Comparison of ENCODE assay signal across 28 cellular contexts in the genomic region with DNA sequence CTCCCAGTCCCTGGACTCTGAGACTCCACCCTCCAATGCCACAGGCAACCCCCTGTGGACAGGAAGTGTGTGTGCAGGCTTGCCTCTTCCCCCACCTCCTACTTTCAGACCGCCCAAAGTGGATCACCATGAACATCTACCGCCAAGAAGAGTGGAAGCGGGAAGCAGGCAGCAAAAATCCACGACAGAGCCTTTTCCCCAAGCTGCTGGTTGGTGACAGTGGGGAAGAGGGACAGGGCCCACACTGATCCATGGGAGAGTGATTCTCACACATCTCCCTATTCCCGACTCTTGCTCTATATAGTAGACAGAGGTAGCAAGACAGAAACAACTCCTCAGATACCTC. TPM values are rescaled to one million over a fixed set of nuclear protein-coding genes. Genes with fewer than 3 reads are reported as not detected.
DNase-seq lines count a peak whose midpoint lies in the region; ATAC-seq, FAIRE-seq and TF ChIP-seq lines count a peak whose summit lies in the region.
"Had no signal": no experiment of that assay in that cellular context is flagged by ENCODE, and none has a peak within 500 bp of the region (broad histone marks: within the 10 kb centered on the region; RNA-seq: fewer than 3 reads in every experiment).

No MANE protein-coding gene starts in this region.

- H3K79me2 ChIP-seq in GM23338 (replicated peaks; ENCODE audit: insufficient read depth) (no peaks in the 10 kb centered on the region), GM12878 (ENCODE audit: control insufficient read depth, insufficient read depth, low read length) (no peaks in the 10 kb centered on the region)
- H3K79me2 ChIP-seq: hepatocyte had no signal

- H3K4me3 ChIP-seq in GM23338 (no peak overlapping the region), GM12878 (0 out of 2 replicates have a peak overlapping the region, but pooled peaks have one; percentile 31), stomach (no peak overlapping the region)
- H3K4me3 ChIP-seq: hepatocyte, PC-9 had no signal

- TF ChIP-seq RAD21 in GM12878 (IDR thresholded peaks at IDR 0.05; ENCODE audit: insufficient read depth, low read depth, low read length), result no peak

- POLR2A ChIA-PET in GM12878 (lab: Charles Lee), result no interaction called here

- H3K36me3 Mint-ChIP-seq in activated T-cell treated with anti-CD3 and anti-CD28 coated beads, Interleukin-2, amount 50 U/mL, for 24 hours (ENCODE audit: low read depth), result peaks cover 21% of the 10 kb centered on the region
- peaks cover 8% of the 10 kb centered on the region for H3K36me3 Mint-ChIP-seq in activated T-cell treated with anti-CD3 and anti-CD28 coated beads, Interleukin-2, amount 50 U/mL, for 4 hours (ENCODE audit: insufficient read depth)
- peaks cover 18% of the 10 kb centered on the region for H3K36me3 Mint-ChIP-seq in GM23338 (ENCODE audit: low read depth)

- in situ Hi-C loops in GM12878 (cut with MboI), result no loop called here

- peaks cover 1% of the 10 kb centered on the region for H3K4me1 Mint-ChIP-seq in activated T-cell treated with anti-CD3 and anti-CD28 coated beads, Interleukin-2, amount 50 U/mL, for 24 hours (ENCODE audit: low read depth)
- H3K4me1 Mint-ChIP-seq in activated T-cell treated with anti-CD3 and anti-CD28 coated beads, Interleukin-2, amount 50 U/mL, for 4 hours (ENCODE audit: low read depth), result no peaks in the 10 kb centered on the region
- peaks cover 42% of the 10 kb centered on the region for H3K4me1 Mint-ChIP-seq in GM23338
- H3K4me1 Mint-ChIP-seq: CD8-positive, alpha-beta memory T cell had no signal

- H3K27me3 Mint-ChIP-seq in activated T-cell treated with anti-CD3 and anti-CD28 coated beads, Interleukin-2, amount 50 U/mL, for 24 hours, result no peaks in the 10 kb centered on the region
- no peaks in the 10 kb centered on the region for H3K27me3 Mint-ChIP-seq in activated T-cell treated with anti-CD3 and anti-CD28 coated beads, Interleukin-2, amount 50 U/mL, for 4 hours (ENCODE audit: low read depth)
- H3K27me3 Mint-ChIP-seq in GM23338 (ENCODE audit: insufficient read depth, low read depth, poor library complexity), result peaks cover 5% of the 10 kb centered on the region
- H3K27me3 Mint-ChIP-seq: CD8-positive, alpha-beta memory T cell had no signal

- H3K36me3 ChIP-seq in GM23338 (ENCODE audit: insufficient read depth), result no peaks in the 10 kb centered on the region
- H3K36me3 ChIP-seq in GM12878 (ENCODE audit: control insufficient read depth in 2 of 2, insufficient read depth in 2 of 2, low read length in 1 of 2), result no peaks in the 10 kb centered on the region
- peaks cover 0 to 37% (median 4%) of the 10 kb centered on the region in 4 donors for H3K36me3 ChIP-seq in stomach

- H3K9me3 Mint-ChIP-seq in activated T-cell treated with anti-CD3 and anti-CD28 coated beads, Interleukin-2, amount 50 U/mL, for 24 hours, result no peaks in the 10 kb centered on the region
- no peaks in the 10 kb centered on the region for H3K9me3 Mint-ChIP-seq in activated T-cell treated with anti-CD3 and anti-CD28 coated beads, Interleukin-2, amount 50 U/mL, for 4 hours
- no peaks in the 10 kb centered on the region for H3K9me3 Mint-ChIP-seq in GM23338
- H3K9me3 Mint-ChIP-seq: CD8-positive, alpha-beta memory T cell had no signal

- H3K27me3 ChIP-seq in GM23338 (ENCODE audit: insufficient read depth) (no peaks in the 10 kb centered on the region), GM12878 (replicated peaks in 1 of 2; ENCODE audit: control insufficient read depth in 2 of 2, insufficient read depth in 2 of 2, low read length in 1 of 2) (no peaks in the 10 kb centered on the region), stomach (no peaks in the 10 kb centered on the region)
- H3K27me3 ChIP-seq: hepatocyte had no signal

- no peak overlapping the region for H3K4me2 ChIP-seq in GM23338
- peak overlapping the region; percentile 38 for H3K4me2 ChIP-seq in GM12878 (ENCODE audit: control insufficient read depth, insufficient read depth)
- H3K4me2 ChIP-seq: hepatocyte, PC-9 had no signal

- intact Hi-C loops in GM12878 (cut with micrococcal nuclease; ENCODE audit: unreplicated experiment), result no loop called here
- intact Hi-C loops in stomach (cut with DNase I; ENCODE audit: low total_unique reads), result no loop called here

- no peak overlapping the region for H3K9ac ChIP-seq in GM12878 (ENCODE audit: control insufficient read depth, insufficient read depth, low read length)

- peaks cover 11% of the 10 kb centered on the region; the same call in 1 of the 2 replicates for H3F3A ChIP-seq in GM23338 (replicated peaks; ENCODE audit: low read depth)

- peak; percentile 22 for DNase-seq in activated T-cell treated with anti-CD3 and anti-CD28 coated beads, Interleukin-2, amount 50 U/mL, for 24 hours
- DNase-seq in activated T-cell treated with anti-CD3 and anti-CD28 coated beads, Interleukin-2, amount 50 U/mL, for 4 hours, result no peak
- no peak for DNase-seq in GM23338 (ENCODE audit: low spot score)
- DNase-seq in GM12878 (ENCODE audit: low read depth, low spot score), result no peak
- peak; percentile 10 for DNase-seq in stomach
- DNase-seq in GM10266 (ENCODE audit: extremely low spot score), result no peak
- no peak for DNase-seq in Kasumi-1 (lab: John Stamatoyannopoulos, UW)
- no peak for DNase-seq in NOMO-1 (lab: John Stamatoyannopoulos, UW; ENCODE audit: unreplicated experiment in 2 of 2)
- DNase-seq: ACHN; activated CD4-positive, alpha-beta T cell treated with anti-CD3 and anti-CD28 coated beads for 4 hours; aorta; DMS79 treated with DMSO at 0.1 percent for 48 hours; kidney glomerular epithelial cell; NCI-H2171; NCI-H774; PC-9; stimulated activated naive CD8-positive, alpha-beta T cell treated with anti-CD3 and anti-CD28 coated beads, Interleukin-15, Interleukin-2, amounts not matched to agents 100 U/mL and 50 U/mL, for 24 hours; T-helper 9 cell had no signal

- H3K4me1 ChIP-seq in GM23338 (ENCODE audit: insufficient read depth), result peaks cover 29% of the 10 kb centered on the region
- peaks cover 21% of the 10 kb centered on the region for H3K4me1 ChIP-seq in GM12878 (ENCODE audit: control insufficient read depth, insufficient read depth, low read length)
- H3K4me1 ChIP-seq in stomach, result peaks cover 0 to 11% (median 0%) of the 10 kb centered on the region in 4 donors

- FAIRE-seq in GM12878 (lab: Jason Lieb, UNC), result no peak
- FAIRE-seq: endometrium had no signal

- H3K9me3 ChIP-seq in GM12878 (replicated peaks; ENCODE audit: control insufficient read depth, insufficient read depth, low read length) (no peaks in the 10 kb centered on the region), stomach (no peaks in the 10 kb centered on the region)

- TF ChIP-seq POLR2A in GM12878 (IDR thresholded peaks at IDR 0.05; ENCODE audit: low read depth, low read length), result no peak
- TF ChIP-seq POLR2A in stomach (IDR thresholded peaks at IDR 0.05), result no peak

- TF ChIP-seq CTCF in GM23338 (conservative IDR thresholded peaks at IDR 0.05; ENCODE audit: low read depth in 2 of 2) (peak in 1 of 2 experiments; percentile 6; a peak in 1 of 4 replicates), GM12878 (IDR thresholded peaks at IDR 0.05 in 2 of 3, conservative IDR thresholded peaks at IDR 0.05 in 1 of 3; ENCODE audit: control insufficient read depth in 2 of 3, extremely low read depth in 1 of 3, insufficient read depth in 1 of 3, low read depth in 3 of 3, low read length in 3 of 3) (no peak), stomach (IDR thresholded peaks at IDR 0.05) (no peak), GM10266 (IDR thresholded peaks at IDR 0.05; ENCODE audit: control insufficient read depth, insufficient read depth, low read depth, missing control alignments) (no peak)

- H3K27ac Mint-ChIP-seq in activated T-cell treated with anti-CD3 and anti-CD28 coated beads, Interleukin-2, amount 50 U/mL, for 24 hours, result peak overlapping the region; percentile 63
- H3K27ac Mint-ChIP-seq in GM23338, result no peak overlapping the region; the same call in 1 of the 2 replicates

- H3K4me3 Mint-ChIP-seq in activated T-cell treated with anti-CD3 and anti-CD28 coated beads, Interleukin-2, amount 50 U/mL, for 24 hours, result no peak overlapping the region
- no peak overlapping the region for H3K4me3 Mint-ChIP-seq in activated T-cell treated with anti-CD3 and anti-CD28 coated beads, Interleukin-2, amount 50 U/mL, for 4 hours
- no peak overlapping the region for H3K4me3 Mint-ChIP-seq in GM23338
- H3K4me3 Mint-ChIP-seq: CD8-positive, alpha-beta memory T cell had no signal

- BruUV-seq in GM12878 (replicated peaks; lab: Mats Ljungman, UMichigan), result no TSS peak

- no peaks in the 10 kb centered on the region for H3K9me2 ChIP-seq in GM23338 (ENCODE audit: insufficient read depth)

- no peak overlapping the region for H3K27ac ChIP-seq in GM23338 (ENCODE audit: low read depth)
- no peak overlapping the region for H3K27ac ChIP-seq in GM12878 (ENCODE audit: control insufficient read depth, insufficient read depth)
- no peak overlapping the region for H3K27ac ChIP-seq in stomach
- H3K27ac ChIP-seq: hepatocyte, PC-9 had no signal

- RAD21 ChIA-PET in GM12878 (lab: Charles Lee; ENCODE audit: unreplicated experiment), result no interaction called here

- no peak for ATAC-seq in activated T-cell treated with anti-CD3 and anti-CD28 coated beads, Interleukin-2, amount 50 U/mL, for 4 hours
- ATAC-seq in GM23338, result peak; percentile 17
- peak; percentile 9 for ATAC-seq in GM12878
- ATAC-seq: stimulated activated naive CD8-positive, alpha-beta T cell treated with anti-CD3 and anti-CD28 coated beads, Interleukin-15, Interleukin-2, amounts not matched to agents 100 U/mL and 50 U/mL, for 24 hours had no signal

- CTCF ChIA-PET in GM12878 (lab: Yijun Ruan, JAX), result no interaction called here

- TF ChIP-seq EP300 in GM12878 (IDR thresholded peaks at IDR 0.05; ENCODE audit: borderline replicate concordance in 1 of 2, control insufficient read depth in 1 of 2, low read depth in 2 of 2, low read length in 2 of 2) (no peak), stomach (IDR thresholded peaks at IDR 0.05) (no peak)

- 62% methylated on average over 5 of the region's 5 CpGs for WGBS in GM12878 (ENCODE audit: insufficient coverage, insufficient replicate concordance, low lambda C conversion rate, missing lambda C conversion rate)
- 80 to 92% (median 90%) methylated on average over 5 of the region's 5 CpGs for WGBS in stomach, 5 donors

- SMC1A ChIA-PET in GM12878 (lab: Charles Lee; ENCODE audit: uncharacterized antibody, unreplicated experiment), result no interaction called here

- peaks cover 8% of the 10 kb centered on the region; the same call in 1 of the 2 replicates for H4K20me1 ChIP-seq in GM23338 (replicated peaks; ENCODE audit: insufficient read depth)
- H4K20me1 ChIP-seq in GM12878 (ENCODE audit: control insufficient read depth, insufficient read depth), result no peaks in the 10 kb centered on the region

- H2AFZ ChIP-seq in GM23338, result no peak overlapping the region
- H2AFZ ChIP-seq in GM12878 (ENCODE audit: control insufficient read depth, low read depth, low read length), result no peak overlapping the region
- H2AFZ ChIP-seq: hepatocyte, PC-9 had no signal

RNA-seq across cellular contexts. Expression of a gene that starts 53.4 kb away (rescaled TPM):
- total RNA-seq in activated T-cell treated with anti-CD3 and anti-CD28 coated beads, Interleukin-2, amount 50 U/mL, for 4 hours, result not detected
- not detected in 2 replicates for total RNA-seq in GM23338 (2014; rRNA removed; shearing (Covaris generic))
- not detected in 2 replicates for polyA plus RNA-seq in GM23338 (2016; fragmentation: Nextera tagmentation; extraction: Ambion mirVana)
- not detected in 2 replicates for total RNA-seq in GM12878 (2013; cell fraction: nucleolus; rRNA removed)
- total RNA-seq in GM12878 (2014; rRNA removed), result not detected in 2 replicates
- total RNA-seq in GM12878 (2014; rRNA removed; fragmentation: Illumina TruSeq; extraction: Trizol), result not detected in 2 replicates
- not detected in 2 replicates for total RNA-seq in GM12878 (2021)
- polyA plus RNA-seq in GM12878 (2011; ENCODE audit: low read depth), result not detected
- polyA plus RNA-seq in GM12878 (2011; rRNA removed), result not detected in 2 replicates
- polyA plus RNA-seq in GM12878 (2011; cell fraction: cytosol; rRNA removed), result not detected in 2 replicates
- polyA plus RNA-seq in GM12878 (2011; cell fraction: nucleus; rRNA removed), result not detected in 2 replicates
- not detected in 2 replicates for polyA plus RNA-seq in GM12878 (2012)
- polyA plus RNA-seq in GM12878 (2014; fragmentation: Illumina TruSeq; extraction: Trizol), result not detected in 2 replicates
- polyA plus RNA-seq in GM12878 (2014; fragmentation: Nextera tagmentation; extraction: Ambion mirVana), result not detected
- not detected in 2 replicates for polyA plus RNA-seq in GM12878 (2014; rRNA removed)
- polyA plus RNA-seq in GM12878 (2016; fragmentation: Nextera tagmentation; extraction: Ambion mirVana), result not detected
- polyA minus RNA-seq in GM12878 (2011; rRNA and poly(A)+ RNA removed), result not detected in 2 replicates
- not detected in 2 replicates for polyA minus RNA-seq in GM12878 (2011; cell fraction: cytosol; rRNA and poly(A)+ RNA removed)
- polyA minus RNA-seq in GM12878 (2011; cell fraction: nucleus; rRNA and poly(A)+ RNA removed), result not detected in 2 replicates
- not detected for total RNA-seq in stomach
- under 1 TPM in 1 of 3 donors, not detected in 2; 0.23 TPM for polyA plus RNA-seq in stomach
- total RNA-seq: aorta; CD8-positive, alpha-beta memory T cell; cerebellum; fibroblast of villous mesenchyme; H4; hepatocyte; HT-29; mesenteric fat pad; PC-9; urinary bladder had no signal
- polyA plus RNA-seq: aorta; CD8-positive, alpha-beta memory T cell; hepatocyte; neural cell; urinary bladder had no signal

RNA-seq across cellular contexts. Expression of a gene that starts 58.0 kb away (rescaled TPM):
- total RNA-seq in activated T-cell treated with anti-CD3 and anti-CD28 coated beads, Interleukin-2, amount 50 U/mL, for 4 hours, result 10 to 100 TPM; 18.7 to 22.3 (median 22.1) TPM
- total RNA-seq in GM23338 (2014; rRNA removed; shearing (Covaris generic)), result 41.2 and 51.2 TPM in 2 replicates
- polyA plus RNA-seq in GM23338 (2016; fragmentation: Nextera tagmentation; extraction: Ambion mirVana), result 8.7 TPM in 2 replicates
- total RNA-seq in GM12878 (2013; cell fraction: nucleolus; rRNA removed), result 48.4 and 54.1 TPM in 2 replicates
- total RNA-seq in GM12878 (2014; rRNA removed), result 0.11 TPM in 1 of 2 replicates, not detected in the other
- 0.13 TPM in 1 of 2 replicates, not detected in the other for total RNA-seq in GM12878 (2014; rRNA removed; fragmentation: Illumina TruSeq; extraction: Trizol)
- 0.05 and 0.51 TPM in 2 replicates for total RNA-seq in GM12878 (2021)
- not detected for polyA plus RNA-seq in GM12878 (2011; ENCODE audit: low read depth)
- polyA plus RNA-seq in GM12878 (2011; rRNA removed), result 1.7 and 3.7 TPM in 2 replicates
- polyA plus RNA-seq in GM12878 (2011; cell fraction: cytosol; rRNA removed), result 2.6 and 2.9 TPM in 2 replicates
- 26.7 and 32.8 TPM in 2 replicates for polyA plus RNA-seq in GM12878 (2011; cell fraction: nucleus; rRNA removed)
- polyA plus RNA-seq in GM12878 (2012), result 0.48 and 0.69 TPM in 2 replicates
- 0.34 TPM in 1 of 2 replicates, not detected in the other for polyA plus RNA-seq in GM12878 (2014; fragmentation: Illumina TruSeq; extraction: Trizol)
- polyA plus RNA-seq in GM12878 (2014; fragmentation: Nextera tagmentation; extraction: Ambion mirVana), result not detected
- 0.14 and 0.19 TPM in 2 replicates for polyA plus RNA-seq in GM12878 (2014; rRNA removed)
- under 1 TPM; 0.03 to 0.20 TPM for polyA plus RNA-seq in GM12878 (2016; fragmentation: Nextera tagmentation; extraction: Ambion mirVana)
- polyA minus RNA-seq in GM12878 (2011; rRNA and poly(A)+ RNA removed), result 6.8 and 12.3 TPM in 2 replicates
- 1.8 and 2.8 TPM in 2 replicates for polyA minus RNA-seq in GM12878 (2011; cell fraction: cytosol; rRNA and poly(A)+ RNA removed)
- polyA minus RNA-seq in GM12878 (2011; cell fraction: nucleus; rRNA and poly(A)+ RNA removed), result 7.7 and 12.4 TPM in 2 replicates
- total RNA-seq in stomach, result 10 to 100 TPM in 2 of 5 donors, 1 to 10 TPM in 2, under 1 TPM in 1; 0.58 to 22.3 (median 5.5) TPM
- polyA plus RNA-seq in stomach, result 1 to 10 TPM in 1 of 3 donors, under 1 TPM in 1, not detected in 1; 0.44 to 3.1 TPM
- total RNA-seq: PC-9 had no signal

Comparison
In these comparisons a context has a peak if more than half of its experiments do, and no peak if none do; other contexts are left out.
1. DNase-seq: peak in activated T-cell treated with anti-CD3 and anti-CD28 coated beads, Interleukin-2, amount 50 U/mL, for 24 hours (single experiment) and stomach (single experiment); none in activated T-cell treated with anti-CD3 and anti-CD28 coated beads, Interleukin-2, amount 50 U/mL, for 4 hours (single experiment), GM23338 (single experiment), GM12878 (single experiment), GM10266 (single experiment), Kasumi-1 (0 of 2) and NOMO-1 (0 of 2).
2. ATAC-seq: peak in GM23338 (single experiment) and GM12878 (single experiment); none in activated T-cell treated with anti-CD3 and anti-CD28 coated beads, Interleukin-2, amount 50 U/mL, for 4 hours (0 of 2).